ENCODE assay signal across 2 cellular contexts in genomic region chr7:26083113-26083512, GRCh38.
TF ChIP-seq lines count a peak whose summit lies in the region.

No MANE protein-coding gene starts in this region.

TF ChIP-seq in GM23338, 12 proteins besides CTCF, POLR2A, EP300 and RAD21:
- no peak for TF ChIP-seq STAT1 (IDR thresholded peaks at IDR 0.05; ENCODE audit: unreplicated experiment)
- no peak for TF ChIP-seq CREB1 (CRISPR knock-in tag; IDR thresholded peaks at IDR 0.05; ENCODE audit: low read depth)
- no peak for TF ChIP-seq JUNB (IDR thresholded peaks at IDR 0.05; ENCODE audit: unreplicated experiment)
- TF ChIP-seq POLR2AphosphoS5 (IDR thresholded peaks at IDR 0.05; ENCODE audit: low read depth), result no peak
- TF ChIP-seq ZNF331 (CRISPR knock-in tag; IDR thresholded peaks at IDR 0.05; ENCODE audit: low read depth), result no peak
- TF ChIP-seq ZNF114 (CRISPR knock-in tag; IDR thresholded peaks at IDR 0.05), result no peak
- no peak for TF ChIP-seq ETS1 (IDR thresholded peaks at IDR 0.05)
- TF ChIP-seq, protein P1, sequence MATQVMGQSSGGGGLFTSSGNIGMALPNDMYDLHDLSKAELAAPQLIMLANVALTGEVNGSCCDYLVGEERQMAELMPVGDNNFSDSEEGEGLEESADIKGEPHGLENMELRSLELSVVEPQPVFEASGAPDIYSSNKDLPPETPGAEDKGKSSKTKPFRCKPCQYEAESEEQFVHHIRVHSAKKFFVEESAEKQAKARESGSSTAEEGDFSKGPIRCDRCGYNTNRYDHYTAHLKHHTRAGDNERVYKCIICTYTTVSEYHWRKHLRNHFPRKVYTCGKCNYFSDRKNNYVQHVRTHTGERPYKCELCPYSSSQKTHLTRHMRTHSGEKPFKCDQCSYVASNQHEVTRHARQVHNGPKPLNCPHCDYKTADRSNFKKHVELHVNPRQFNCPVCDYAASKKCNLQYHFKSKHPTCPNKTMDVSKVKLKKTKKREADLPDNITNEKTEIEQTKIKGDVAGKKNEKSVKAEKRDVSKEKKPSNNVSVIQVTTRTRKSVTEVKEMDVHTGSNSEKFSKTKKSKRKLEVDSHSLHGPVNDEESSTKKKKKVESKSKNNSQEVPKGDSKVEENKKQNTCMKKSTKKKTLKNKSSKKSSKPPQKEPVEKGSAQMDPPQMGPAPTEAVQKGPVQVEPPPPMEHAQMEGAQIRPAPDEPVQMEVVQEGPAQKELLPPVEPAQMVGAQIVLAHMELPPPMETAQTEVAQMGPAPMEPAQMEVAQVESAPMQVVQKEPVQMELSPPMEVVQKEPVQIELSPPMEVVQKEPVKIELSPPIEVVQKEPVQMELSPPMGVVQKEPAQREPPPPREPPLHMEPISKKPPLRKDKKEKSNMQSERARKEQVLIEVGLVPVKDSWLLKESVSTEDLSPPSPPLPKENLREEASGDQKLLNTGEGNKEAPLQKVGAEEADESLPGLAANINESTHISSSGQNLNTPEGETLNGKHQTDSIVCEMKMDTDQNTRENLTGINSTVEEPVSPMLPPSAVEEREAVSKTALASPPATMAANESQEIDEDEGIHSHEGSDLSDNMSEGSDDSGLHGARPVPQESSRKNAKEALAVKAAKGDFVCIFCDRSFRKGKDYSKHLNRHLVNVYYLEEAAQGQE (IDR thresholded peaks at IDR 0.05; ENCODE audit: unreplicated experiment), result no peak
- no peak for TF ChIP-seq EZH2phosphoT487 (IDR thresholded peaks at IDR 0.05; ENCODE audit: unreplicated experiment)
- TF ChIP-seq, protein P2, sequence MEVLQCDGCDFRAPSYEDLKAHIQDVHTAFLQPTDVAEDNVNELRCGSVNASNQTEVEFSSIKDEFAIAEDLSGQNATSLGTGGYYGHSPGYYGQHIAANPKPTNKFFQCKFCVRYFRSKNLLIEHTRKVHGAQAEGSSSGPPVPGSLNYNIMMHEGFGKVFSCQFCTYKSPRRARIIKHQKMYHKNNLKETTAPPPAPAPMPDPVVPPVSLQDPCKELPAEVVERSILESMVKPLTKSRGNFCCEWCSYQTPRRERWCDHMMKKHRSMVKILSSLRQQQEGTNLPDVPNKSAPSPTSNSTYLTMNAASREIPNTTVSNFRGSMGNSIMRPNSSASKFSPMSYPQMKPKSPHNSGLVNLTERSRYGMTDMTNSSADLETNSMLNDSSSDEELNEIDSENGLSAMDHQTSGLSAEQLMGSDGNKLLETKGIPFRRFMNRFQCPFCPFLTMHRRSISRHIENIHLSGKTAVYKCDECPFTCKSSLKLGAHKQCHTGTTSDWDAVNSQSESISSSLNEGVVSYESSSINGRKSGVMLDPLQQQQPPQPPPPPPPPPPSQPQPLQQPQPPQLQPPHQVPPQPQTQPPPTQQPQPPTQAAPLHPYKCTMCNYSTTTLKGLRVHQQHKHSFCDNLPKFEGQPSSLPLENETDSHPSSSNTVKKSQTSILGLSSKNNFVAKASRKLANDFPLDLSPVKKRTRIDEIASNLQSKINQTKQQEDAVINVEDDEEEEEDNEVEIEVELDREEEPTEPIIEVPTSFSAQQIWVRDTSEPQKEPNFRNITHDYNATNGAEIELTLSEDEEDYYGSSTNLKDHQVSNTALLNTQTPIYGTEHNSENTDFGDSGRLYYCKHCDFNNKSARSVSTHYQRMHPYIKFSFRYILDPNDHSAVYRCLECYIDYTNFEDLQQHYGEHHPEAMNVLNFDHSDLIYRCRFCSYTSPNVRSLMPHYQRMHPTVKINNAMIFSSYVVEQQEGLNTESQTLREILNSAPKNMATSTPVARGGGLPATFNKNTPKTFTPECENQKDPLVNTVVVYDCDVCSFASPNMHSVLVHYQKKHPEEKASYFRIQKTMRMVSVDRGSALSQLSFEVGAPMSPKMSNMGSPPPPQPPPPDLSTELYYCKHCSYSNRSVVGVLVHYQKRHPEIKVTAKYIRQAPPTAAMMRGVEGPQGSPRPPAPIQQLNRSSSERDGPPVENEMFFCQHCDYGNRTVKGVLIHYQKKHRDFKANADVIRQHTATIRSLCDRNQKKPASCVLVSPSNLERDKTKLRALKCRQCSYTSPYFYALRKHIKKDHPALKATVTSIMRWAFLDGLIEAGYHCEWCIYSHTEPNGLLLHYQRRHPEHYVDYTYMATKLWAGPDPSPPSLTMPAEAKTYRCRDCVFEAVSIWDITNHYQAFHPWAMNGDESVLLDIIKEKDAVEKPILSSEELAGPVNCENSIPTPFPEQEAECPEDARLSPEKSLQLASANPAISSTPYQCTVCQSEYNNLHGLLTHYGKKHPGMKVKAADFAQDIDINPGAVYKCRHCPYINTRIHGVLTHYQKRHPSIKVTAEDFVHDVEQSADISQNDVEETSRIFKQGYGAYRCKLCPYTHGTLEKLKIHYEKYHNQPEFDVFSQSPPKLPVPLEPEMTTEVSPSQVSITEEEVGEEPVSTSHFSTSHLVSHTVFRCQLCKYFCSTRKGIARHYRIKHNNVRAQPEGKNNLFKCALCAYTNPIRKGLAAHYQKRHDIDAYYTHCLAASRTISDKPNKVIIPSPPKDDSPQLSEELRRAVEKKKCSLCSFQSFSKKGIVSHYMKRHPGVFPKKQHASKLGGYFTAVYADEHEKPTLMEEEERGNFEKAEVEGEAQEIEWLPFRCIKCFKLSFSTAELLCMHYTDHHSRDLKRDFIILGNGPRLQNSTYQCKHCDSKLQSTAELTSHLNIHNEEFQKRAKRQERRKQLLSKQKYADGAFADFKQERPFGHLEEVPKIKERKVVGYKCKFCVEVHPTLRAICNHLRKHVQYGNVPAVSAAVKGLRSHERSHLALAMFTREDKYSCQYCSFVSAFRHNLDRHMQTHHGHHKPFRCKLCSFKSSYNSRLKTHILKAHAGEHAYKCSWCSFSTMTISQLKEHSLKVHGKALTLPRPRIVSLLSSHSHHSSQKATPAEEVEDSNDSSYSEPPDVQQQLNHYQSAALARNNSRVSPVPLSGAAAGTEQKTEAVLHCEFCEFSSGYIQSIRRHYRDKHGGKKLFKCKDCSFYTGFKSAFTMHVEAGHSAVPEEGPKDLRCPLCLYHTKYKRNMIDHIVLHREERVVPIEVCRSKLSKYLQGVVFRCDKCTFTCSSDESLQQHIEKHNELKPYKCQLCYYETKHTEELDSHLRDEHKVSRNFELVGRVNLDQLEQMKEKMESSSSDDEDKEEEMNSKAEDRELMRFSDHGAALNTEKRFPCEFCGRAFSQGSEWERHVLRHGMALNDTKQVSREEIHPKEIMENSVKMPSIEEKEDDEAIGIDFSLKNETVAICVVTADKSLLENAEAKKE (CRISPR knock-in tag; IDR thresholded peaks at IDR 0.05), result no peak
- TF ChIP-seq NANOG (IDR thresholded peaks at IDR 0.05; ENCODE audit: borderline replicate concordance), result no peak
- no peak for TF ChIP-seq EZH2 (IDR thresholded peaks at IDR 0.05; ENCODE audit: low read depth, unreplicated experiment)

TF ChIP-seq in H1, 55 proteins besides CTCF, POLR2A, EP300 and RAD21:
- no peak for TF ChIP-seq MAFK (IDR thresholded peaks at IDR 0.05; ENCODE audit: low read depth, low read length)
- no peak for TF ChIP-seq USF2 (IDR thresholded peaks at IDR 0.05; ENCODE audit: low read length)
- TF ChIP-seq KDM4A (IDR thresholded peaks at IDR 0.05; ENCODE audit: low read depth, low read length, severe bottlenecking), result no peak
- TF ChIP-seq SUZ12 (IDR thresholded peaks at IDR 0.05; ENCODE audit: low read length), result no peak
- no peak for TF ChIP-seq TEAD4 (IDR thresholded peaks at IDR 0.05; ENCODE audit: low read depth, low read length)
